In the genomic region with DNA sequence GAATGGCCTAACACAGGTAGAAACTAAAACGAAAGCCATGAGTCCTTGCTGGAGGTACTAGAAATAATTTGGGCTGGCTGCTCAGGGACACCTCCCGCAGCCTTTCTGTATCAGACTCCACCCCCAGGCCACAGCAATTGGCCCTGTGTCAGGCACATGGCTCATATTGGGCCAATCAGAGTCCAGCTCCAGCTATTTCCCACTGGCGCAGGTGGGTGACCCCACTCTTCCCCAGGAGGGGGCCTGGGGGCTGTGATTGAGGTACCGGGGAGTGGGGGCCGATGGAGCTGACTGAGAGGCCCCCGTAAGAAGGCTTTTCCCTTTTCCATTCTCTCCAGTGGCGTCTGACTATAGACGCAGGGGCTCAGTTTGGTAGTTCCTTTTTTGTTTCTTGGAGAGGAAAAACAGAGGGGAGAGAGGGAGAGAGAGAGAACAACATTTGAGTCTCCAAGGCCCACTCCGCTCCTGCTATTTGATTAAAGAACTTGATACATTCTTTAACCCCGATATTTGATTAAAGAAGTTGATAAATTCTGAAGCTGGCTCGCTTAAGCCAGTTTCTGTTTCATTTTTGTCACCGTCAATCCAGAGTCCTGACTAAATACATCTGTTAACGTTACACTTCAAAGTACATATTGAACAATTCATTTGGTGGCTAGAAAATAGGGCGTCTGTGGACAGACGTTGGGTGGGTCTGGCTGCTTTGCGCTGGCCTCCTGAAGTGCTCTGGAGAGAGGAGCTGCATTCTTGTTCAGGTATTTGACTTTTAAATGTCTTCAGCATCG, we compare ENCODE assay signal across 8 cellular contexts.
DNase-seq lines count a peak whose midpoint lies in the region; ATAC-seq and TF ChIP-seq lines count a peak whose summit lies in the region.

No MANE protein-coding gene starts in this region.

- H3K36me3 ChIP-seq in KMS-11 (ENCODE audit: insufficient read depth): no peaks in the 10 kb centered on the region

- peak overlapping the region; percentile 66 for H2AFZ ChIP-seq in KMS-11 (ENCODE audit: low read depth)

- H3K4me3 ChIP-seq in GM08714 (ENCODE audit: low read length) (peak overlapping the region; percentile 49; the same call in 1 of the 2 replicates), KMS-11 (IDR thresholded peaks at IDR 0.05; ENCODE audit: insufficient read depth, low read depth, low read length) (no peak overlapping the region)

- ATAC-seq in GM21786 (IDR thresholded peaks at IDR 0.05; ENCODE audit: unreplicated experiment) (no peak), HG03342 (IDR thresholded peaks at IDR 0.05; ENCODE audit: unreplicated experiment) (no peak)

- peak overlapping the region; percentile 60 for H3K4me2 ChIP-seq in KMS-11

- no peak overlapping the region for H3K9ac ChIP-seq in KMS-11

- peaks cover 3% of the 10 kb centered on the region; the same call in 1 of the 2 replicates for H3K27me3 ChIP-seq in KMS-11 (ENCODE audit: insufficient read depth, low read depth)

- DNase-seq in activated effector memory CD4-positive, alpha-beta T cell treated with Interleukin-2 at 50 U/mL for 16 hours: peak; percentile 8
- DNase-seq in stimulated activated CD4-positive, alpha-beta T cell treated with anti-CD3 and anti-CD28 coated beads, Interleukin-12 subunit alpha, Interleukin-12 subunit beta, amount 100 ng/mL, for 24 hours (ENCODE audit: low read depth in 2 of 2): peak; percentile 4 to 15
- DNase-seq in NCI-H2171 (lab: John Stamatoyannopoulos, UW) (no peak), NCI-H2081 treated with DMSO at 0.1 percent for 48 hours (lab: John Stamatoyannopoulos, UW) (no peak)

- no peaks in the 10 kb centered on the region for H4K20me1 ChIP-seq in KMS-11 (ENCODE audit: insufficient read depth)

- no peak for TF ChIP-seq CTCF in KMS-11 (conservative IDR thresholded peaks at IDR 0.05; ENCODE audit: low read depth, low read length)

- H3K27ac ChIP-seq in KMS-11: no peak overlapping the region

- H3K79me2 ChIP-seq in KMS-11 (ENCODE audit: insufficient read depth, low read depth): no peaks in the 10 kb centered on the region

- H3K4me1 ChIP-seq in KMS-11 (ENCODE audit: low read depth, poor library complexity, severe bottlenecking): no peaks in the 10 kb centered on the region

Comparison
In these comparisons a context has a peak if more than half of its experiments do, and no peak if none do; other contexts are left out.
1. DNase-seq: peak in activated effector memory CD4-positive, alpha-beta T cell treated with Interleukin-2 at 50 U/mL for 16 hours (single experiment) and stimulated activated CD4-positive, alpha-beta T cell treated with anti-CD3 and anti-CD28 coated beads, Interleukin-12 subunit alpha, Interleukin-12 subunit beta, amount 100 ng/mL, for 24 hours (2 of 2); none in NCI-H2171 (single experiment) and NCI-H2081 treated with DMSO at 0.1 percent for 48 hours (single experiment).